In genomic region chr14:103741876-103742275, GRCh38 we compare ENCODE assay signal across 16 cellular contexts. TPM values are rescaled to one million over a fixed set of nuclear protein-coding genes. Genes with fewer than 3 reads are reported as not detected.
DNase-seq lines count a peak whose midpoint lies in the region; ATAC-seq and TF ChIP-seq lines count a peak whose summit lies in the region.
"Had no signal": no experiment of that assay in that cellular context is flagged by ENCODE, and none has a peak within 500 bp of the region (broad histone marks: within the 10 kb centered on the region; RNA-seq: fewer than 3 reads in every experiment).

No MANE protein-coding gene starts in this region.

- no peaks in the 10 kb centered on the region for H3K27me3 ChIP-seq in esophagus muscularis mucosa
- H3K27me3 ChIP-seq: BE2C, MG63 had no signal

- H3K4me3 Mint-ChIP-seq in HFFc6 (no peak overlapping the region), nephron progenitor cell (no peak overlapping the region)
- H3K4me3 Mint-ChIP-seq: CD8-positive, alpha-beta memory T cell had no signal

- peak overlapping the region; percentile 76 for H3K27ac ChIP-seq in angular gyrus (ENCODE audit: low read depth, low read length)
- peak overlapping the region; percentile 23 to 57 (median 40) for H3K27ac ChIP-seq in esophagus muscularis mucosa (replicated peaks in 1 of 4)

- TF ChIP-seq CTCF in HFFc6 (IDR thresholded peaks at IDR 0.05) (no peak), esophagus muscularis mucosa (IDR thresholded peaks at IDR 0.05) (no peak), nephron progenitor cell (IDR thresholded peaks at IDR 0.05) (no peak)

- H3K4me1 ChIP-seq in esophagus muscularis mucosa, result peaks cover 5 to 44% (median 39%) of the 10 kb centered on the region in 4 donors
- H3K4me1 ChIP-seq: BE2C had no signal

- H3K9me3 Mint-ChIP-seq in HFFc6 (no peaks in the 10 kb centered on the region), nephron progenitor cell (no peaks in the 10 kb centered on the region)
- H3K9me3 Mint-ChIP-seq: CD8-positive, alpha-beta memory T cell had no signal

- H3K4me1 Mint-ChIP-seq in HFFc6 (ENCODE audit: low read depth) (peaks cover 27% of the 10 kb centered on the region), nephron progenitor cell (peaks cover 14% of the 10 kb centered on the region)
- H3K4me1 Mint-ChIP-seq: CD8-positive, alpha-beta memory T cell had no signal

- no peak for TF ChIP-seq POLR2A in esophagus muscularis mucosa (IDR thresholded peaks at IDR 0.05; ENCODE audit: low read depth)

- H3K27me3 Mint-ChIP-seq in HFFc6 (ENCODE audit: insufficient read depth), result peaks cover 4% of the 10 kb centered on the region
- peaks cover 14% of the 10 kb centered on the region for H3K27me3 Mint-ChIP-seq in nephron progenitor cell (ENCODE audit: low read depth, poor library complexity)
- H3K27me3 Mint-ChIP-seq: CD8-positive, alpha-beta memory T cell had no signal

- H3K9me3 ChIP-seq in esophagus muscularis mucosa, result no peaks in the 10 kb centered on the region
- H3K9me3 ChIP-seq: BE2C, MG63 had no signal

- 88% methylated on average over 9 of the region's 9 CpGs for WGBS in esophagus muscularis mucosa

- ATAC-seq in sciatic nerve (no peak), GM21825 (IDR thresholded peaks at IDR 0.05; ENCODE audit: unreplicated experiment) (no peak)
- ATAC-seq: HepG2 had no signal

- H3K36me3 Mint-ChIP-seq in HFFc6 (ENCODE audit: low read depth) (peaks cover 5% of the 10 kb centered on the region; the same call in 1 of the 2 replicates), nephron progenitor cell (ENCODE audit: low read depth) (peaks cover 36% of the 10 kb centered on the region)

- DNase-seq in HFFc6 (no peak), esophagus muscularis mucosa (ENCODE audit: extremely low spot score) (no peak), sciatic nerve (ENCODE audit: low spot score) (peak; percentile 57), nephron progenitor cell (no peak), retina (no peak), foreskin melanocyte (no peak)
- DNase-seq: BE2C; MG63; NCI-H1092 treated with DMSO at 0.1 percent for 48 hours; NCI-H1694; NCI-H69; NK-92 treated with Interleukin-12 subunit alpha and Interleukin-12 subunit beta, amount 100 ng/mL, for 24 hours had no signal

- intact Hi-C loops in esophagus muscularis mucosa (cut with DNase I) (no loop called here), sciatic nerve (cut with DNase I) (no loop called here)

- no peak overlapping the region for H3K4me3 ChIP-seq in esophagus muscularis mucosa
- H3K4me3 ChIP-seq: MG63 had no signal

- H3K27ac Mint-ChIP-seq in HFFc6, result peak overlapping the region; percentile 60; the same call in 1 of the 2 replicates
- H3K27ac Mint-ChIP-seq in nephron progenitor cell, result no peak overlapping the region

- peaks cover 0 to 98% (median 64%) of the 10 kb centered on the region in 4 donors for H3K36me3 ChIP-seq in esophagus muscularis mucosa
- H3K36me3 ChIP-seq: MG63 had no signal

- no peak for TF ChIP-seq EP300 in esophagus muscularis mucosa (IDR thresholded peaks at IDR 0.05)

RNA-seq across cellular contexts. Expression of gene ZFYVE21, which starts 26.3 kb away (rescaled TPM):
- 10 to 100 TPM; 40.9 to 47.7 (median 42.1) TPM for total RNA-seq in HFFc6 (2021; fragmentation: NEBNext Ultra II Directional; extraction: Animal tissue kit (Norgen Biotek cat#: 25700))
- 100 to 1,000 TPM; 121 to 180 (median 156) TPM for total RNA-seq in esophagus muscularis mucosa
- total RNA-seq in sciatic nerve, result 86.6 TPM

RNA-seq across cellular contexts. Expression of gene XRCC3, which starts 26.6 kb away (rescaled TPM):
- total RNA-seq in HFFc6 (2021; fragmentation: NEBNext Ultra II Directional; extraction: Animal tissue kit (Norgen Biotek cat#: 25700)), result 10 to 100 TPM in 5 of 6 experiments, 1 to 10 TPM in 1; 7.3 to 15.7 (median 13.4) TPM
- total RNA-seq in esophagus muscularis mucosa (1 to 10 TPM; 1.6 to 5.4 (median 2.1) TPM), sciatic nerve (4.6 TPM)
